In the genomic region with DNA sequence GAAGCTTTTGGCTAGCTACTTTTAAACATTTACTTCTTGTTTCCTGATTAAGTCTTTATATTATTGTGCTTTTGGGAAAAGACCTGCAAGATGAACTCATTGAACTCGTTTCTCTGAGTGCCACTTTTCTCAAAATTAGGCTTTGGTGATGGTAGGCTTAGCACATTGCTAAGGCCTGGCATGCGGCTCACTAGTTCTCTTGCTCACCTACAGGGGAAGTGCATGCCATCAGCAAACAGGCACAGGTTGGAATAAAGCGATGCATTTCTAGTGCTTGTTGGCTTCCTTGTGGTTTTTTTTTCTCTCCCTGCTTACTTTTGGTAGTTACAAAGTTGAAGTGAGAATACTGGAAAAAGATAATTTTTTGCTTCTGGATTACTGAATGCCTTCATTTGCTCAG, we compare ENCODE assay signal across 18 cellular contexts. TPM values are rescaled to one million over a fixed set of nuclear protein-coding genes. Genes with fewer than 3 reads are reported as not detected.
DNase-seq lines count a peak whose midpoint lies in the region; ATAC-seq and TF ChIP-seq lines count a peak whose summit lies in the region.
"Had no signal": no experiment of that assay in that cellular context is flagged by ENCODE, and none has a peak within 500 bp of the region (broad histone marks: within the 10 kb centered on the region; RNA-seq: fewer than 3 reads in every experiment).

No MANE protein-coding gene starts in this region.

- H3K9me3 ChIP-seq in SK-N-SH, result no peaks in the 10 kb centered on the region
- H3K9me3 ChIP-seq: Caco-2 had no signal

- no peak overlapping the region for H3K9ac ChIP-seq in SK-N-SH
- H3K9ac ChIP-seq in mesendoderm (ENCODE audit: low read length), result no peak overlapping the region

- no peaks in the 10 kb centered on the region for H3K9me3 Mint-ChIP-seq in type B pancreatic cell
- no peaks in the 10 kb centered on the region for H3K9me3 Mint-ChIP-seq in activated CD4-positive, alpha-beta memory T cell treated with anti-CD3 and anti-CD28 coated beads, Interleukin-2, amount 10 ng/mL, durations not matched to agents 7 days and 5 days

- POLR2A ChIA-PET in SK-N-SH (lab: Yijun Ruan, JAX), result interaction anchor here (1.0 kb wide), 1 partner anchor 33 kb away, joined by 3 read pairs; no protein-coding TSS in a partner anchor
- POLR2A ChIA-PET in activated CD4-positive, alpha-beta memory T cell treated with anti-CD3 and anti-CD28 coated beads, Interleukin-2, amount 10 ng/mL, durations not matched to agents 7 days and 5 days (lab: Charles Lee), result no interaction called here

- no peak for DNase-seq in SK-N-SH
- DNase-seq in NB4 (ENCODE audit: low read depth), result peak; percentile 16
- DNase-seq in mesendoderm, result peak; percentile 51
- DNase-seq in type B pancreatic cell (ENCODE audit: extremely low spot score, unreplicated experiment), result no peak
- no peak for DNase-seq in NCI-H146 treated with DMSO at 0.1 percent for 48 hours (lab: John Stamatoyannopoulos, UW; ENCODE audit: unreplicated experiment)
- no peak for DNase-seq in activated CD4-positive, alpha-beta memory T cell treated with anti-CD3 and anti-CD28 coated beads, Interleukin-2, amount 10 ng/mL, durations not matched to agents 7 days and 5 days
- DNase-seq: Caco-2, H7, MV-4-11, NCI-H1436, NCI-H2081, NCI-H510A treated with DMSO at 0.1 percent for 48 hours, SIG-M5 had no signal

- no peak for TF ChIP-seq CTCF in SK-N-SH (IDR thresholded peaks at IDR 0.05)
- no peak for TF ChIP-seq CTCF in NB4 (IDR thresholded peaks at IDR 0.05; ENCODE audit: low read depth, low read length)
- peak; percentile 41 for TF ChIP-seq CTCF in type B pancreatic cell (conservative IDR thresholded peaks at IDR 0.05)

- no peak overlapping the region for H2AK5ac ChIP-seq in mesendoderm (ENCODE audit: low read length)

- 93% methylated on average over 3 of the region's 3 CpGs for WGBS in SK-N-SH (ENCODE audit: low lambda C conversion rate)
- no CpG with 5 or more reads among the region's 3 CpGs for WGBS in mesendoderm (ENCODE audit: extremely low coverage, insufficient coverage, low lambda C conversion rate)

- H3K4me3 ChIP-seq in SK-N-SH (ENCODE audit: low read depth in 2 of 2, low read length in 1 of 2), result no peak overlapping the region
- H3K4me3 ChIP-seq in NB4 (ENCODE audit: low read depth, low read length), result no peak overlapping the region
- no peak overlapping the region for H3K4me3 ChIP-seq in mesendoderm (ENCODE audit: low read length)
- H3K4me3 ChIP-seq: GM12878 had no signal

- H3K79me2 ChIP-seq in SK-N-SH (ENCODE audit: insufficient read depth), result peaks cover 97% of the 10 kb centered on the region
- H3K79me2 ChIP-seq in mesendoderm (ENCODE audit: control insufficient read depth, insufficient read depth, low read length), result peaks cover 6% of the 10 kb centered on the region

- no peak overlapping the region for H3K18ac ChIP-seq in mesendoderm (ENCODE audit: low read length)

- TF ChIP-seq RAD21 in SK-N-SH (IDR thresholded peaks at IDR 0.05; ENCODE audit: low read length), result no peak

- H2BK15ac ChIP-seq in mesendoderm (replicated peaks; ENCODE audit: low read depth), result no peak overlapping the region

- H3K4me3 Mint-ChIP-seq in type B pancreatic cell, result no peak overlapping the region
- H3K4me3 Mint-ChIP-seq in activated CD4-positive, alpha-beta memory T cell treated with anti-CD3 and anti-CD28 coated beads, Interleukin-2, amount 10 ng/mL, durations not matched to agents 7 days and 5 days, result no peak overlapping the region

- peaks cover 60% of the 10 kb centered on the region for H4K20me1 ChIP-seq in SK-N-SH (ENCODE audit: insufficient read depth)

- H3K4me2 ChIP-seq in SK-N-SH, result no peak overlapping the region
- no peak overlapping the region for H3K4me2 ChIP-seq in mesendoderm (ENCODE audit: low read length)

- ATAC-seq in SK-N-SH treated with all-trans-retinoic acid at 6 μM for 48 hours (no peak), HG03159 (IDR thresholded peaks at IDR 0.05; ENCODE audit: unreplicated experiment) (no peak)
- ATAC-seq: GM12878 had no signal

- H3K4me1 ChIP-seq in SK-N-SH (ENCODE audit: control insufficient read depth in 1 of 2, insufficient read depth in 2 of 2, low read depth in 1 of 2, low read length in 1 of 2) (peaks cover 48 to 62% of the 10 kb centered on the region in 2 experiments), mesendoderm (ENCODE audit: control insufficient read depth, low read depth, low read length) (peaks cover 5% of the 10 kb centered on the region)
- H3K4me1 ChIP-seq: Caco-2 had no signal

- H3F3A ChIP-seq in SK-N-SH (replicated peaks; ENCODE audit: insufficient read depth), result peaks cover 49% of the 10 kb centered on the region

- TF ChIP-seq POLR2A in NB4 (IDR thresholded peaks at IDR 0.05; ENCODE audit: extremely low read depth, insufficient read length), result no peak

- no peak for TF ChIP-seq EP300 in SK-N-SH (IDR thresholded peaks at IDR 0.05; ENCODE audit: borderline replicate concordance in 1 of 2, low read depth in 1 of 2, low read length in 1 of 2)

- no peak overlapping the region for H3K23ac ChIP-seq in mesendoderm (ENCODE audit: low read length)

- H3K27me3 Mint-ChIP-seq in type B pancreatic cell, result peaks cover 6% of the 10 kb centered on the region
- H3K27me3 Mint-ChIP-seq in activated CD4-positive, alpha-beta memory T cell treated with anti-CD3 and anti-CD28 coated beads, Interleukin-2, amount 10 ng/mL, durations not matched to agents 7 days and 5 days, result no peaks in the 10 kb centered on the region

- H2BK5ac ChIP-seq in mesendoderm (ENCODE audit: low read length), result no peak overlapping the region

- H3K4ac ChIP-seq in mesendoderm (ENCODE audit: low read depth, low read length), result no peak overlapping the region

- H3K9me2 ChIP-seq in SK-N-SH, result no peaks in the 10 kb centered on the region

- H3K27ac ChIP-seq in SK-N-SH (ENCODE audit: low read depth in 2 of 2, low read length in 1 of 2) (peak overlapping the region; percentile 89 to 97; a peak in 3 of 4 replicates), mesendoderm (ENCODE audit: low read depth, low read length) (no peak overlapping the region)
- H3K27ac ChIP-seq: 22Rv1, C4-2B had no signal

- H4K8ac ChIP-seq in mesendoderm (ENCODE audit: low read depth, low read length), result no peak overlapping the region

- H3K79me1 ChIP-seq in mesendoderm (ENCODE audit: low read length), result peaks cover 18% of the 10 kb centered on the region

- H4K5ac ChIP-seq in mesendoderm (ENCODE audit: low read length), result no peak overlapping the region

- H3K36me3 Mint-ChIP-seq in type B pancreatic cell, result peaks cover 38% of the 10 kb centered on the region
- H3K36me3 Mint-ChIP-seq in activated CD4-positive, alpha-beta memory T cell treated with anti-CD3 and anti-CD28 coated beads, Interleukin-2, amount 10 ng/mL, durations not matched to agents 7 days and 5 days (ENCODE audit: low read depth), result peaks cover 15% of the 10 kb centered on the region

- H3K4me1 Mint-ChIP-seq in type B pancreatic cell (ENCODE audit: unreplicated experiment), result peaks cover 49% of the 10 kb centered on the region
- H3K4me1 Mint-ChIP-seq in activated CD4-positive, alpha-beta memory T cell treated with anti-CD3 and anti-CD28 coated beads, Interleukin-2, amount 10 ng/mL, durations not matched to agents 7 days and 5 days, result peaks cover 6% of the 10 kb centered on the region

- no peak overlapping the region for H3K56ac ChIP-seq in mesendoderm (ENCODE audit: low read length)

- H2BK120ac ChIP-seq in mesendoderm (ENCODE audit: low read depth, low read length), result no peak overlapping the region

- H3K27me3 ChIP-seq in SK-N-SH (ENCODE audit: insufficient read depth) (no peaks in the 10 kb centered on the region), mesendoderm (ENCODE audit: insufficient read depth, low read length, poor library complexity) (no peaks in the 10 kb centered on the region)

- H3K36me3 ChIP-seq in SK-N-SH (replicated peaks in 1 of 2; ENCODE audit: control insufficient read depth in 1 of 2, insufficient read depth in 2 of 2, low read length in 1 of 2) (peaks cover 18 to 35% of the 10 kb centered on the region in 2 experiments), mesendoderm (ENCODE audit: control insufficient read depth, insufficient read depth, low read length) (no peaks in the 10 kb centered on the region)

- CTCF ChIA-PET in SK-N-SH (lab: Yijun Ruan, JAX), result interaction anchor here (0.6 to 1.4 kb wide), 3 partner anchors 10 to 26 kb away, joined by 3 to 5 read pairs (median 3); no protein-coding TSS in a partner anchor
- CTCF ChIA-PET in activated CD4-positive, alpha-beta memory T cell treated with anti-CD3 and anti-CD28 coated beads, Interleukin-2, amount 10 ng/mL, durations not matched to agents 7 days and 5 days (lab: Charles Lee), result no interaction called here

- H2AFZ ChIP-seq in SK-N-SH (ENCODE audit: low read depth), result no peak overlapping the region

- no peak overlapping the region for H3K27ac Mint-ChIP-seq in type B pancreatic cell
- H3K27ac Mint-ChIP-seq in activated CD4-positive, alpha-beta memory T cell treated with anti-CD3 and anti-CD28 coated beads, Interleukin-2, amount 10 ng/mL, durations not matched to agents 7 days and 5 days, result no peak overlapping the region

TF ChIP-seq in SK-N-SH, 30 proteins besides CTCF, POLR2A, EP300 and RAD21 (continues in another document):
- TF ChIP-seq TEAD4 (IDR thresholded peaks at IDR 0.05; ENCODE audit: borderline replicate concordance, insufficient read depth), result no peak
- TF ChIP-seq FOXM1 (IDR thresholded peaks at IDR 0.05; ENCODE audit: low read depth), result no peak

TF ChIP-seq in SK-N-SH treated with all-trans-retinoic acid at 6 μM for 48 hours, 23 proteins besides CTCF, POLR2A, EP300 and RAD21:
- TF ChIP-seq ZNF565 (CRISPR knock-in tag; conservative IDR thresholded peaks at IDR 0.05; ENCODE audit: low read depth), result no peak

RNA-seq across cellular contexts. Expression of gene TLE4, which starts 41.4 kb away (rescaled TPM):
- 40.4 and 49.5 TPM in 2 replicates for polyA plus RNA-seq in SK-N-SH (2012; rRNA removed)
- 45.0 and 48.3 TPM in 2 replicates for polyA plus RNA-seq in SK-N-SH (2012; cell fraction: cytosol; rRNA removed)
- 86.9 and 87.3 TPM in 2 replicates for polyA plus RNA-seq in SK-N-SH (2012; cell fraction: nucleus; rRNA removed)
- 30.5 TPM for polyA plus RNA-seq in mesendoderm (2013, experiment 1 of 2)
- 31.6 TPM for polyA plus RNA-seq in mesendoderm (2013, experiment 2 of 2)
- total RNA-seq in type B pancreatic cell (ENCODE audit: low replicate concordance), result 77.7 and 83.5 TPM in 2 replicates
- 10 to 100 TPM; 33.3 to 38.3 TPM for total RNA-seq in activated CD4-positive, alpha-beta memory T cell treated with anti-CD3 and anti-CD28 coated beads, Interleukin-2, amount 10 ng/mL, durations not matched to agents 7 days and 5 days

Comparison
In these comparisons a context has a peak if more than half of its experiments do, and no peak if none do; other contexts are left out.
1. DNase-seq: peak in NB4 (single experiment) and mesendoderm (single experiment); none in SK-N-SH (single experiment), type B pancreatic cell (single experiment), NCI-H146 treated with DMSO at 0.1 percent for 48 hours (single experiment) and activated CD4-positive, alpha-beta memory T cell treated with anti-CD3 and anti-CD28 coated beads, Interleukin-2, amount 10 ng/mL, durations not matched to agents 7 days and 5 days (single experiment).